ENCODE assay signal across 1 cellular context in the genomic region with DNA sequence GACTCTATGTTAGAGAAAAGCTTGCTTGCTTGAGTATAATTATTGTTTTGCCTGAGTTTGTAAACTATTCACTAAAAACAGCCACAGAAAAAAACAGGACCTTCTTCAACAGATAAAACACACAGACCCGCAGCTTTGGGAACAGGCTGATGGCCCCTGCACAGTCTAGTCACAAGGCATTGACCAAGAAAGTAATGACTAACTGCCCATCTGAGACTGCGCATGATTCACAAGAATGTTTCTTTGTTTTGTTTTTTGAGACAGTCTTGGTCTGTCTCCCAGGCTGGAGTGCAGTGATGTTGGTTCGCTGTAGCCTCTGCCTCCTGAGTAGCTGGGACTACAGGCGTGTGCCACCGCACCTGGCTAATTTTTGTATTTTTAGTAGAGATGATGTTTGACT.
TF ChIP-seq lines count a peak whose summit lies in the region.

No MANE protein-coding gene starts in this region.

TF ChIP-seq in neural cell, 6 proteins besides CTCF, POLR2A, EP300 and RAD21 (continued from another document):
- TF ChIP-seq POLR2AphosphoS5 (IDR thresholded peaks at IDR 0.05) (no peak), SMC3 (conservative IDR thresholded peaks at IDR 0.05; ENCODE audit: poor library complexity) (no peak)
TF ChIP-seq in neural cell: peak in this region for 0.
